8 cellular contexts compared by ENCODE assay signal in genomic region chr14:52553671-52554575, GRCh38. TPM values are rescaled to one million over a fixed set of nuclear protein-coding genes. Genes with fewer than 3 reads are reported as not detected.
DNase-seq lines count a peak whose midpoint lies in the region; ATAC-seq and TF ChIP-seq lines count a peak whose summit lies in the region.

No MANE protein-coding gene starts in this region.

- H2BK5ac ChIP-seq in H9 (ENCODE audit: insufficient read length, low read length), result no peak overlapping the region

- H2BK20ac ChIP-seq in H9 (ENCODE audit: low read depth, low read length, poor library complexity, severe bottlenecking), result no peak overlapping the region

- peaks cover 18 to 21% of the 10 kb centered on the region in 2 experiments for H3K4me1 Mint-ChIP-seq in H9

- peak overlapping the region; percentile 94 for H3K4me3 ChIP-seq in ACC112 (ENCODE audit: low read depth, low read length)
- peak overlapping the region; percentile 74 for H3K4me3 ChIP-seq in coronary artery

- H3K56ac ChIP-seq in H9 (ENCODE audit: insufficient read length, low read depth, low read length), result no peak overlapping the region

- peak; percentile 56 for DNase-seq in H9
- DNase-seq in NCI-H460 (ENCODE audit: extremely low read depth, low read depth), result peak; percentile 39
- peak; percentile 47 to 66 for DNase-seq in activated CD4-positive, alpha-beta T cell treated with anti-CD3 and anti-CD28 coated beads, Interleukin-2, amount 50 U/mL, for 24 hours (ENCODE audit: low read depth in 1 of 2, low spot score in 1 of 2)
- peak; percentile 86 for DNase-seq in coronary artery (ENCODE audit: low spot score)
- DNase-seq in stimulated activated CD4-positive, alpha-beta T cell treated with anti-CD3 and anti-CD28 coated beads, Interleukin-15, amount 100 ng/mL, for 1 hour (ENCODE audit: low read depth in 1 of 2, low spot score in 1 of 2), result peak; percentile 59 to 69

- H4K5ac ChIP-seq in H9 (ENCODE audit: insufficient read length, low read depth, low read length), result no peak overlapping the region

- H3K23me2 ChIP-seq in H9 (ENCODE audit: insufficient read length, low read depth, low read length, poor library complexity, severe bottlenecking), result peaks cover 6% of the 10 kb centered on the region

- ATAC-seq in HG02885 (IDR thresholded peaks at IDR 0.05; ENCODE audit: poor library complexity, unreplicated experiment), result no peak

- peaks cover 2 to 3% of the 10 kb centered on the region in 2 experiments; a peak in 4 of 5 replicates for H3K9me3 Mint-ChIP-seq in H9

- H3K27me3 ChIP-seq in ACC112 (ENCODE audit: insufficient read depth, low read length) (no peaks in the 10 kb centered on the region), H9 (ENCODE audit: insufficient read depth, low read length) (no peaks in the 10 kb centered on the region), layer of hippocampus (ENCODE audit: control insufficient read depth, insufficient read depth, low read length) (no peaks in the 10 kb centered on the region)

- H3K23ac ChIP-seq in H9 (ENCODE audit: insufficient read length, low read depth, low read length), result no peak overlapping the region

- no peaks in the 10 kb centered on the region for H3K79me1 ChIP-seq in H9 (ENCODE audit: insufficient read depth, low read depth, low read length, poor library complexity, severe bottlenecking)

- peak overlapping the region; percentile 86 to 97 for H3K4me3 Mint-ChIP-seq in H9

- H3K18ac ChIP-seq in H9 (ENCODE audit: insufficient read length, low read depth, low read length), result no peak overlapping the region

- TF ChIP-seq CTCF in H9 (conservative IDR thresholded peaks at IDR 0.05) (no peak; the same call in 2 of the 3 replicates), coronary artery (IDR thresholded peaks at IDR 0.05) (no peak)

- no peaks in the 10 kb centered on the region for H3K9me3 ChIP-seq in H9 (ENCODE audit: control insufficient read depth, low read depth, low read length)

- H3K4me1 ChIP-seq in ACC112 (ENCODE audit: control insufficient read depth, insufficient read depth, low read length, unreplicated experiment) (peaks cover 8% of the 10 kb centered on the region), H9 (ENCODE audit: insufficient read depth, low read length) (0 out of 2 replicates have a peak, but pooled peaks cover 3% of the 10 kb centered on the region)

- no CpG with 5 or more reads among the region's 22 CpGs for WGBS in H9 (ENCODE audit: extremely low coverage, insufficient read length, low lambda C conversion rate)

- peaks cover 3 to 8% (median 5%) of the 10 kb centered on the region in 3 experiments; a peak in 5 of 7 replicates for H3K36me3 Mint-ChIP-seq in H9 (ENCODE audit: insufficient read depth in 1 of 3, low read depth in 3 of 3)

- no peak overlapping the region for H4K91ac ChIP-seq in H9 (ENCODE audit: insufficient read length, low read depth, low read length)

- H4K8ac ChIP-seq in H9 (replicated peaks; ENCODE audit: insufficient read length, low read depth, low read length), result no peak overlapping the region

- no peak overlapping the region for H3T11ph ChIP-seq in H9 (ENCODE audit: low read length)

- H3K27me3 Mint-ChIP-seq in H9 (ENCODE audit: low read depth), result 0 out of 2 replicates have a peak, but pooled peaks cover 1% of the 10 kb centered on the region

- H3K14ac ChIP-seq in H9 (ENCODE audit: insufficient read depth, low read length), result peak overlapping the region; percentile 10; the same call in 1 of the 2 replicates

- H2AFZ ChIP-seq in ACC112 (ENCODE audit: low read length, unreplicated experiment) (peak overlapping the region; percentile 94), H9 (ENCODE audit: low read length) (no peak overlapping the region)

- peaks cover 5% of the 10 kb centered on the region for H3K79me2 ChIP-seq in ACC112 (ENCODE audit: control insufficient read depth, insufficient read depth, low read length, unreplicated experiment)
- H3K79me2 ChIP-seq in H9 (ENCODE audit: insufficient read depth, low read length), result no peaks in the 10 kb centered on the region; the same call in 1 of the 2 replicates

- H2BK12ac ChIP-seq in H9 (ENCODE audit: insufficient read length, low read depth, low read length), result no peak overlapping the region

- no peak overlapping the region for H2BK15ac ChIP-seq in H9 (ENCODE audit: low read depth, low read length)

- no peak overlapping the region for H2BK120ac ChIP-seq in H9 (ENCODE audit: low read depth, low read length, poor library complexity, severe bottlenecking)

- no peaks in the 10 kb centered on the region for H4K20me1 ChIP-seq in H9 (ENCODE audit: control insufficient read depth, insufficient read depth, insufficient read length)

- 0 out of 2 replicates have a peak, but pooled peaks cover 3% of the 10 kb centered on the region for H3K36me3 ChIP-seq in ACC112 (ENCODE audit: insufficient read depth, low read length)

- peak overlapping the region; percentile 70 for H3K4me2 ChIP-seq in H9 (ENCODE audit: insufficient read depth, insufficient read length, low read length)

- no peak overlapping the region for H2AK5ac ChIP-seq in H9 (ENCODE audit: insufficient read length, low read length)

- no peak overlapping the region for H3K27ac ChIP-seq in ACC112 (ENCODE audit: low read depth, low read length)
- no peak overlapping the region for H3K27ac ChIP-seq in H9 (ENCODE audit: insufficient read length, low read depth, low read length)
- H3K27ac ChIP-seq in coronary artery, result peak overlapping the region; percentile 75 to 89
- H3K27ac ChIP-seq in layer of hippocampus (ENCODE audit: low read depth, low read length), result peak overlapping the region; percentile 43

- peak overlapping the region; percentile 32 for H3K9ac ChIP-seq in H9 (ENCODE audit: extremely low read depth, insufficient read length, low read length)

- no peak overlapping the region for H3K4ac ChIP-seq in H9 (ENCODE audit: low read depth, low read length)

- peak overlapping the region in 2 of 3 experiments; percentile 89 to 92; a peak in 4 of 7 replicates for H3K27ac Mint-ChIP-seq in H9

RNA-seq across cellular contexts. Expression of gene GPR137C, which starts 1.3 kb away (rescaled TPM):
- total RNA-seq in H9 (2021), result 4.2 and 4.3 TPM in 2 replicates
- not detected in 2 replicates for total RNA-seq in NCI-H460 (2014; rRNA removed; shearing (Covaris generic))
- not detected in 2 replicates for polyA plus RNA-seq in NCI-H460 (2014; cell fraction: nucleus; rRNA removed)

RNA-seq across cellular contexts. Expression of gene TXNDC16, which starts 1.6 kb away (rescaled TPM):
- total RNA-seq in H9 (2021), result 11.7 and 13.2 TPM in 2 replicates
- total RNA-seq in NCI-H460 (2014; rRNA removed; shearing (Covaris generic)), result 2.7 and 3.4 TPM in 2 replicates
- polyA plus RNA-seq in NCI-H460 (2014; cell fraction: nucleus; rRNA removed), result 3.9 and 4.0 TPM in 2 replicates

Comparison
In these comparisons a context has a peak if more than half of its experiments do, and no peak if none do; other contexts are left out.
1. H3K27ac ChIP-seq: peak in coronary artery (2 of 2) and layer of hippocampus (single experiment); none in ACC112 (single experiment) and H9 (single experiment).
2. Peak in every context shown above with its lines, with median percentiles within 50 percentile points of each other: DNase-seq.